Comparison of ENCODE assay signal across 9 cellular contexts in genomic region chr16:57260294-57260929, GRCh38. TPM values are rescaled to one million over a fixed set of nuclear protein-coding genes. Genes with fewer than 3 reads are reported as not detected.
DNase-seq lines count a peak whose midpoint lies in the region; ATAC-seq and TF ChIP-seq lines count a peak whose summit lies in the region.
"Had no signal": no experiment of that assay in that cellular context is flagged by ENCODE, and none has a peak within 500 bp of the region (broad histone marks: within the 10 kb centered on the region; RNA-seq: fewer than 3 reads in every experiment).

No MANE protein-coding gene starts in this region.

- ATAC-seq in Panc1 (peak; percentile 55), memory B cell (ENCODE audit: low read depth) (peak; percentile 66), upper lobe of left lung (ENCODE audit: low FRiP score in 2 of 2) (no peak), HG02840 (IDR thresholded peaks at IDR 0.05; ENCODE audit: low FRiP score, unreplicated experiment) (no peak)

- TF ChIP-seq CTCF in GM13977 (IDR thresholded peaks at IDR 0.05; ENCODE audit: extremely low read depth, insufficient read depth, missing control alignments) (no peak), Panc1 (IDR thresholded peaks at IDR 0.05) (no peak), upper lobe of left lung (IDR thresholded peaks at IDR 0.05) (no peak)

- CTCF ChIA-PET in Panc1 (lab: Charles Lee) = no interaction called here

- no peak overlapping the region for H3K27ac ChIP-seq in Panc1 (ENCODE audit: low read length)
- peak overlapping the region; percentile 20 for H3K27ac ChIP-seq in duodenal mucosa (ENCODE audit: low read depth, low read length)
- H3K27ac ChIP-seq in upper lobe of left lung = peak overlapping the region; percentile 68 to 89 (median 78)
- H3K27ac ChIP-seq: VCaP had no signal

- peak overlapping the region; percentile 69 for H3K4me3 Mint-ChIP-seq in memory B cell

- no peaks in the 10 kb centered on the region for H3K27me3 Mint-ChIP-seq in memory B cell

- 0 out of 4 replicates have a peak overlapping the region, but pooled peaks of 1 of the 2 experiments have one; percentile 1 for H3K4me3 ChIP-seq in Panc1 (ENCODE audit: low read depth in 2 of 2, low read length in 2 of 2)
- no peak overlapping the region for H3K4me3 ChIP-seq in duodenal mucosa (ENCODE audit: low read depth in 1 of 2, low read length in 2 of 2)
- no peak overlapping the region for H3K4me3 ChIP-seq in upper lobe of left lung

- DNase-seq in GM13977 (ENCODE audit: low spot score) = peak; percentile 62
- no peak for DNase-seq in Panc1 (ENCODE audit: low read depth, low spot score)
- no peak for DNase-seq in memory B cell (ENCODE audit: low spot score in 2 of 2)
- peak; percentile 20 to 38 for DNase-seq in upper lobe of left lung
- no peak for DNase-seq in NCI-H1048 (lab: John Stamatoyannopoulos, UW)
- DNase-seq in NCI-H1092 (lab: John Stamatoyannopoulos, UW) = no peak

- TF ChIP-seq POLR2A in upper lobe of left lung (IDR thresholded peaks at IDR 0.05) = no peak

- H3K27ac Mint-ChIP-seq in memory B cell = peak overlapping the region; percentile 86

- no peak overlapping the region for H3K9ac ChIP-seq in duodenal mucosa (ENCODE audit: low read depth in 1 of 2, low read length in 2 of 2)

- no TSS peak for BruUV-seq in Panc1 (replicated peaks; lab: Mats Ljungman, UMichigan)

- H3K27me3 ChIP-seq in Panc1 (ENCODE audit: control insufficient read depth, insufficient read depth, low read length) (no peaks in the 10 kb centered on the region), duodenal mucosa (ENCODE audit: control insufficient read depth in 1 of 2, insufficient read depth in 2 of 2, low read length in 2 of 2) (no peaks in the 10 kb centered on the region), upper lobe of left lung (no peaks in the 10 kb centered on the region)

- peaks cover 3% of the 10 kb centered on the region for H3K36me3 Mint-ChIP-seq in memory B cell

- in situ Hi-C loops in GM13977 (cut with MboI; ENCODE audit: low pct_unique_long_range_greater_than_20kb, low sequenced_read_pairs, unreplicated experiment) = no loop called here
- in situ Hi-C loops in Panc1 (cut with HindIII; ENCODE audit: low pct_unique_long_range_greater_than_20kb, low sequenced_read_pairs) = no loop called here

- POLR2A ChIA-PET in Panc1 (lab: Charles Lee) = no interaction called here

- intact Hi-C loops in Panc1 (cut with micrococcal nuclease; ENCODE audit: unreplicated experiment) = no loop called here

- WGBS in upper lobe of left lung, 2 donors = 22 to 43% methylated on average over 12 to 16 of the region's 16 CpGs

- H3K4me1 ChIP-seq in Panc1 (ENCODE audit: control insufficient read depth, insufficient read depth, low read length) = no peaks in the 10 kb centered on the region
- H3K4me1 ChIP-seq in duodenal mucosa (ENCODE audit: control insufficient read depth in 1 of 2, insufficient read depth in 2 of 2, low read length in 2 of 2) = peaks cover 10 to 21% of the 10 kb centered on the region in 2 donors
- H3K4me1 ChIP-seq in upper lobe of left lung = peaks cover 18 to 46% (median 41%) of the 10 kb centered on the region in 4 donors

- no peak for TF ChIP-seq EP300 in upper lobe of left lung (IDR thresholded peaks at IDR 0.05)

- H3K9me3 ChIP-seq in Panc1 (ENCODE audit: control insufficient read depth, insufficient read depth, low read depth, low read length) (no peaks in the 10 kb centered on the region), duodenal mucosa (ENCODE audit: control insufficient read depth in 1 of 2, low read length in 2 of 2) (no peaks in the 10 kb centered on the region), upper lobe of left lung (no peaks in the 10 kb centered on the region)

- H3K9me3 Mint-ChIP-seq in memory B cell = no peaks in the 10 kb centered on the region

- peaks cover 9% of the 10 kb centered on the region for H3K4me1 Mint-ChIP-seq in memory B cell

- H3K36me3 ChIP-seq in Panc1 (ENCODE audit: control insufficient read depth, insufficient read depth, low read length) = no peaks in the 10 kb centered on the region
- peaks cover 11 to 37% of the 10 kb centered on the region in 2 donors for H3K36me3 ChIP-seq in duodenal mucosa (ENCODE audit: control insufficient read depth in 1 of 2, insufficient read depth in 2 of 2, low read length in 2 of 2)
- H3K36me3 ChIP-seq in upper lobe of left lung = peaks cover 14 to 34% (median 23%) of the 10 kb centered on the region in 4 donors

RNA-seq across cellular contexts. Expression of gene ARL2BP, which starts 15.4 kb away (rescaled TPM):
- total RNA-seq in Panc1 (2021; ENCODE audit: unreplicated experiment) = 47.7 TPM
- polyA plus RNA-seq in Panc1 (2012; ENCODE audit: insufficient read length) = 45.3 TPM
- 10 to 100 TPM; 18.9 to 74.9 (median 54.2) TPM for total RNA-seq in upper lobe of left lung

RNA-seq across cellular contexts. Expression of gene PLLP, which starts 24.1 kb away (rescaled TPM):
- total RNA-seq in Panc1 (2021; ENCODE audit: unreplicated experiment) (0.72 TPM), upper lobe of left lung (100 to 1,000 TPM in 4 of 6 donors, 10 to 100 TPM in 2; 38.8 to 184 (median 114) TPM)
- 5.0 TPM for polyA plus RNA-seq in Panc1 (2012; ENCODE audit: insufficient read length)

Comparison
In these comparisons a context has a peak if more than half of its experiments do, and no peak if none do; other contexts are left out.
1. DNase-seq: peak in GM13977 (single experiment) and upper lobe of left lung (2 of 2); none in Panc1 (single experiment), memory B cell (0 of 2), NCI-H1048 (single experiment) and NCI-H1092 (single experiment).
2. ATAC-seq: peak in Panc1 (single experiment) and memory B cell (single experiment); none in upper lobe of left lung (0 of 2) and HG02840 (single experiment).
3. RNA of gene PLLP, which starts 24.1 kb away (total RNA-seq): 38.8 to 184 TPM in upper lobe of left lung; 0.72 TPM in Panc1 (single experiment); every median in the first group is over 10 times any median in the second.